In genomic region chr20:59777321-59777705, GRCh38 we compare ENCODE assay signal across 15 cellular contexts.
"Had no signal": no experiment of that assay in that cellular context is flagged by ENCODE, and none has a peak within 500 bp of the region (broad histone marks: within the 10 kb centered on the region; RNA-seq: fewer than 3 reads in every experiment).

No MANE protein-coding gene starts in this region.

- ATAC-seq: activated CD8-positive, alpha-beta T cell treated with anti-CD3 and anti-CD28 coated beads, Interleukin-2, amount 10 ng/mL, durations not matched to agents 7 days and 5 days; activated T-helper 17 cell treated with anti-CD3 and anti-CD28 coated beads, Interleukin-2, amount 50 U/mL, for 72 hours; left ventricle myocardium superior; stimulated activated effector memory CD8-positive, alpha-beta T cell treated with anti-CD3 and anti-CD28 coated beads, Interleukin-12 subunit alpha, Interleukin-12 subunit beta, amount 100 ng/mL, for 72 hours had no signal

- DNase-seq: activated CD4-positive, alpha-beta T cell treated with anti-CD3 and anti-CD28 coated beads, Interleukin-2, amount 10 ng/mL, durations not matched to agents 24 days and 14 days; activated CD8-positive, alpha-beta T cell treated with anti-CD3 and anti-CD28 coated beads, Interleukin-2, amount 10 ng/mL, durations not matched to agents 7 days and 5 days; activated naive CD4-positive, alpha-beta T cell treated with anti-CD3 and anti-CD28 coated beads, Interleukin-2, amount 50 U/mL, for 16 hours; esophagus squamous epithelium; kidney; left ventricle myocardium superior; nephron progenitor cell; T-helper 2 cell; thyroid gland; uterus had no signal

- H3K4me1 ChIP-seq: uterus had no signal

- H3K4me3 ChIP-seq: cardiac muscle cell, esophagus squamous epithelium, hepatocyte, thyroid gland, uterus had no signal

- H3K4me1 Mint-ChIP-seq: activated CD4-positive, alpha-beta T cell treated with anti-CD3 and anti-CD28 coated beads, Interleukin-2, amount 10 ng/mL, durations not matched to agents 24 days and 14 days; activated T-helper 17 cell treated with anti-CD3 and anti-CD28 coated beads, Interleukin-2, amount 50 U/mL, for 72 hours; memory B cell; nephron progenitor cell; stimulated activated effector memory CD8-positive, alpha-beta T cell treated with anti-CD3 and anti-CD28 coated beads, Interleukin-12 subunit alpha, Interleukin-12 subunit beta, amount 100 ng/mL, for 72 hours had no signal

- H3K4me3 Mint-ChIP-seq: activated CD4-positive, alpha-beta T cell treated with anti-CD3 and anti-CD28 coated beads, Interleukin-2, amount 10 ng/mL, durations not matched to agents 24 days and 14 days; activated CD8-positive, alpha-beta T cell treated with anti-CD3 and anti-CD28 coated beads, Interleukin-2, amount 10 ng/mL, durations not matched to agents 7 days and 5 days; activated T-helper 17 cell treated with anti-CD3 and anti-CD28 coated beads, Interleukin-2, amount 50 U/mL, for 72 hours; memory B cell; nephron progenitor cell; stimulated activated effector memory CD8-positive, alpha-beta T cell treated with anti-CD3 and anti-CD28 coated beads, Interleukin-12 subunit alpha, Interleukin-12 subunit beta, amount 100 ng/mL, for 72 hours had no signal

- H3K9me3 ChIP-seq: esophagus squamous epithelium, thyroid gland, uterus had no signal

- H3K27me3 Mint-ChIP-seq: activated CD4-positive, alpha-beta T cell treated with anti-CD3 and anti-CD28 coated beads, Interleukin-2, amount 10 ng/mL, durations not matched to agents 24 days and 14 days had no signal

- H3K36me3 ChIP-seq: cardiac muscle cell, esophagus squamous epithelium, thyroid gland, uterus had no signal

- H3K9me3 Mint-ChIP-seq: activated CD4-positive, alpha-beta T cell treated with anti-CD3 and anti-CD28 coated beads, Interleukin-2, amount 10 ng/mL, durations not matched to agents 24 days and 14 days; activated T-helper 17 cell treated with anti-CD3 and anti-CD28 coated beads, Interleukin-2, amount 50 U/mL, for 72 hours; memory B cell; stimulated activated effector memory CD8-positive, alpha-beta T cell treated with anti-CD3 and anti-CD28 coated beads, Interleukin-12 subunit alpha, Interleukin-12 subunit beta, amount 100 ng/mL, for 72 hours had no signal

- H3K79me2 ChIP-seq: hepatocyte had no signal

- FAIRE-seq: kidney had no signal

- H3K36me3 Mint-ChIP-seq: memory B cell; stimulated activated effector memory CD8-positive, alpha-beta T cell treated with anti-CD3 and anti-CD28 coated beads, Interleukin-12 subunit alpha, Interleukin-12 subunit beta, amount 100 ng/mL, for 72 hours had no signal

- H3K27ac ChIP-seq: cardiac muscle cell, esophagus squamous epithelium, hepatocyte, thyroid gland, uterus had no signal

- H3K4me2 ChIP-seq: hepatocyte had no signal

- H2AFZ ChIP-seq: hepatocyte had no signal

- H3K27ac Mint-ChIP-seq: activated CD4-positive, alpha-beta T cell treated with anti-CD3 and anti-CD28 coated beads, Interleukin-2, amount 10 ng/mL, durations not matched to agents 24 days and 14 days; activated CD8-positive, alpha-beta T cell treated with anti-CD3 and anti-CD28 coated beads, Interleukin-2, amount 10 ng/mL, durations not matched to agents 7 days and 5 days; activated T-helper 17 cell treated with anti-CD3 and anti-CD28 coated beads, Interleukin-2, amount 50 U/mL, for 72 hours; memory B cell; nephron progenitor cell; stimulated activated effector memory CD8-positive, alpha-beta T cell treated with anti-CD3 and anti-CD28 coated beads, Interleukin-12 subunit alpha, Interleukin-12 subunit beta, amount 100 ng/mL, for 72 hours had no signal

- H3K27me3 ChIP-seq: cardiac muscle cell, hepatocyte, thyroid gland, uterus had no signal
